Comparison of ENCODE assay signal across 1 cellular context in the genomic region with DNA sequence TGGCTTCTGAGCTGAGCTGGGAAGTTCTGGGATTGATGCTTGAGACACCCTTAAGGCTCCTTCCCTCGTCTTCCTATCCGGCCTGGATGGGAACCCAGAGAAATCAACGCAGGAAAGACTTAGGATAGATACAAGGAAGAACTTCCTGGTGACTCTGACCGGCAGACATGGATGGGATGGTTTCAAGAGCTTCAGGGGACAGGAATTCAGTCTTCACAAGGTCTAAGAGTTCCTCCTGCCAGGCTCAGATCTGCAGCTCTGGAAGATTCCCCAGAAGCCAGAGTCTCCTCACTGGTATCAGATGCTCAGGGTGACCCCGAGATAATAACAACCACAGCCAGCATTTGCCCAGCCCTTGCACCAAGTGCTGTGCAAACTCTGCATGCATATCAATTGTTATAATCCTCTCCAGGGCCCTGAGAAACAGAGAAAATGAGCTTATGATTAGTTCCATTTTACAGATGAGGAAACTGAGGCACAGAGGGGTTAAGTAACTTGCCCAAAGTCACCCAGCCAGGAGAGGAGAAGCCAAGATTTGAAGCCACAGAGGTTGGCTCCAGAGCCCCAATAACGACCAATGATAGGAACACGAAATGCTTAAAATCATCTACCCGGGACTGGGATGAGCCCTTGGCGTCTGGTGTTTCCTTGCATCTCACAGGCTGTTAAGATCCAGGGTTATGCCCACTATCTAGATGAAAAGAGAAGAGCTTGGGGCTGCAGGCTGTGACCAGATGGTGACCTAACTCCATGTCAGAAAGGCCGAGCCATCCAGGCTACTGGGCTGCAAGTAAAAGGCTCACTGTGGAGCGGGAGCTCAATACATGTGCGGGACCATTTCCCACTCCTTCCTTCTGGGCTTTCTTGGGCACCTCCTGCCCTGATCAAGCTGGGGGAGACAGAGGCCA.
TF ChIP-seq lines count a peak whose summit lies in the region.

No MANE protein-coding gene starts in this region.

TF ChIP-seq in GM23338, 12 proteins besides CTCF, POLR2A, EP300 and RAD21 (continued from another document):
- TF ChIP-seq EZH2phosphoT487 (IDR thresholded peaks at IDR 0.05; ENCODE audit: unreplicated experiment): no peak
- TF ChIP-seq ZNF331 (CRISPR knock-in tag; IDR thresholded peaks at IDR 0.05; ENCODE audit: low read depth): no peak
- no peak for TF ChIP-seq ZNF114 (CRISPR knock-in tag; IDR thresholded peaks at IDR 0.05)
